Comparison of ENCODE assay signal across 8 cellular contexts in genomic region chr12:40105265-40105514, GRCh38. TPM values are rescaled to one million over a fixed set of nuclear protein-coding genes. Genes with fewer than 3 reads are reported as not detected.
DNase-seq lines count a peak whose midpoint lies in the region; ATAC-seq and TF ChIP-seq lines count a peak whose summit lies in the region.

No MANE protein-coding gene starts in this region.

- no peak for TF ChIP-seq RAD21 in Ishikawa (IDR thresholded peaks at IDR 0.05; ENCODE audit: low read depth)

- peak overlapping the region; percentile 82 to 83 for H3K4me3 ChIP-seq in cardiac fibroblast (replicated peaks in 1 of 2; ENCODE audit: low read depth in 2 of 2, low read length in 2 of 2)

- TF ChIP-seq EP300 in Ishikawa (IDR thresholded peaks at IDR 0.05; ENCODE audit: borderline replicate concordance) = no peak; the same call in 1 of the 2 replicates

- DNase-seq in cardiac fibroblast (ENCODE audit: low read depth in 2 of 2) = peak in 1 of 2 donors; percentile 43
- peak; percentile 13 for DNase-seq in medulla oblongata (ENCODE audit: extremely low spot score)
- DNase-seq in ureter (ENCODE audit: low spot score) = peak; percentile 53
- DNase-seq in AG08395 (ENCODE audit: low spot score) = no peak
- DNase-seq in Kasumi-1 (lab: John Stamatoyannopoulos, UW) = no peak

- TF ChIP-seq CTCF in 22Rv1 (IDR thresholded peaks at IDR 0.05) = no peak
- TF ChIP-seq CTCF in cardiac fibroblast (IDR thresholded peaks at IDR 0.05; ENCODE audit: low read depth, low read length) = no peak

- ATAC-seq in GM19452 (IDR thresholded peaks at IDR 0.05; ENCODE audit: unreplicated experiment) = peak; percentile 50

- H3K27ac ChIP-seq in 22Rv1 = peak overlapping the region; percentile 68

TF ChIP-seq in Ishikawa, 13 proteins besides CTCF, POLR2A, EP300 and RAD21:
- TF ChIP-seq TAF1 (IDR thresholded peaks at IDR 0.05; ENCODE audit: low read depth) = no peak; the same call in 1 of the 2 replicates
- 0 out of 2 replicates have a peak, but pooled peaks have one; percentile 10 for TF ChIP-seq MAX (IDR thresholded peaks at IDR 0.05)

RNA-seq across cellular contexts. Expression of gene SLC2A13, which starts 0.7 kb away (rescaled TPM):
- total RNA-seq in ureter = 8.5 TPM

Comparison
In these comparisons a context has a peak if more than half of its experiments do, and no peak if none do; other contexts are left out.
1. DNase-seq: peak in medulla oblongata (single experiment) and ureter (single experiment); none in AG08395 (single experiment) and Kasumi-1 (0 of 2).